26 cellular contexts compared by ENCODE assay signal in the genomic region with DNA sequence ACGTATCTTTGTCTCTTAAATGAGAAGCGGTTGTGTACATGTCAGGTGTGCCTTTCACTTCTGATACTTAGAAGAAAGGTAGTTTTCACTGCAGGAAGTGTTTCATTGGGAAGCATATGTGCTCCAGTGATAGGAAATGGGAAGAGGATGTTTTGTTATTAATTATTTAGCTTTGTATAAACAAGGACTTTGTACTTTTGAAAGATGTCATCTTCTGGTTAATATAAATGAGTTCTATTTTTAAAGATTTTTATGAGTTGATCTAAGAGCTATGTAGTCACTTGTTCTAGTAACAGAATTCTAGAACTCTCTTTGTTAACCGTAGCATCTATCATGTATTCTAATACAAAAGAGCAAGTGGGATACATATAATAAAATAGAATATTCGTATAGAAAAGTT.
"Had no signal": no experiment of that assay in that cellular context is flagged by ENCODE, and none has a peak within 500 bp of the region (broad histone marks: within the 10 kb centered on the region; RNA-seq: fewer than 3 reads in every experiment).

No MANE protein-coding gene starts in this region.

- ATAC-seq: activated CD8-positive, alpha-beta T cell treated with anti-CD3 and anti-CD28 coated beads, Interleukin-2, amount 10 ng/mL, durations not matched to agents 7 days and 5 days; SK-N-SH treated with all-trans-retinoic acid at 6 μM for 48 hours; WTC11 had no signal

- H3K27me3 ChIP-seq: breast epithelium, MG63, SJSA1 had no signal

- H3K27ac ChIP-seq: breast epithelium, RWPE1, SJSA1 had no signal

- H3K9me3 ChIP-seq: breast epithelium, MG63, SJSA1 had no signal

- DNase-seq: activated CD4-positive, alpha-beta T cell treated with anti-CD3 and anti-CD28 coated beads for 48 hours; activated CD4-positive, alpha-beta T cell treated with anti-CD3 and anti-CD28 coated beads, Interleukin-2, amount 50 U/mL, for 4 hours; activated CD4-positive, CD25-positive, alpha-beta regulatory T cell treated with anti-CD3 and anti-CD28 coated beads, Interleukin-2, amount 50 U/mL, for 72 hours; activated CD8-positive, alpha-beta memory T cell treated with anti-CD3 and anti-CD28 coated beads, Interleukin-2, amount 50 U/mL, for 48 hours; activated CD8-positive, alpha-beta T cell treated with anti-CD3 and anti-CD28 coated beads, Interleukin-2, amount 10 ng/mL, durations not matched to agents 7 days and 5 days; activated effector memory CD4-positive, alpha-beta T cell treated with Interleukin-2 at 50 U/mL for 16 hours; activated naive CD4-positive, alpha-beta T cell; activated T-cell treated with anti-CD3 and anti-CD28 coated beads, Interleukin-2, amount 50 U/mL, for 24 hours; aorta; caudate nucleus; MG63; NCI-H1105; NCI-H1436; NCI-H1694 treated with DMSO at 0.1 percent for 48 hours; NCI-H2029 treated with DMSO at 0.1 percent for 48 hours; NCI-H345; NCI-H510A; NCI-H526 treated with DMSO at 0.1 percent for 48 hours; NCI-H82; Right ventricle myocardium superior; SW 1271 had no signal

- H3K4me3 ChIP-seq: breast epithelium, MG63, SJSA1 had no signal

- H3K4me1 ChIP-seq: breast epithelium, SJSA1 had no signal

- H3K36me3 ChIP-seq: breast epithelium, MG63, SJSA1 had no signal
